Comparison of ENCODE assay signal across 9 cellular contexts in the genomic region with DNA sequence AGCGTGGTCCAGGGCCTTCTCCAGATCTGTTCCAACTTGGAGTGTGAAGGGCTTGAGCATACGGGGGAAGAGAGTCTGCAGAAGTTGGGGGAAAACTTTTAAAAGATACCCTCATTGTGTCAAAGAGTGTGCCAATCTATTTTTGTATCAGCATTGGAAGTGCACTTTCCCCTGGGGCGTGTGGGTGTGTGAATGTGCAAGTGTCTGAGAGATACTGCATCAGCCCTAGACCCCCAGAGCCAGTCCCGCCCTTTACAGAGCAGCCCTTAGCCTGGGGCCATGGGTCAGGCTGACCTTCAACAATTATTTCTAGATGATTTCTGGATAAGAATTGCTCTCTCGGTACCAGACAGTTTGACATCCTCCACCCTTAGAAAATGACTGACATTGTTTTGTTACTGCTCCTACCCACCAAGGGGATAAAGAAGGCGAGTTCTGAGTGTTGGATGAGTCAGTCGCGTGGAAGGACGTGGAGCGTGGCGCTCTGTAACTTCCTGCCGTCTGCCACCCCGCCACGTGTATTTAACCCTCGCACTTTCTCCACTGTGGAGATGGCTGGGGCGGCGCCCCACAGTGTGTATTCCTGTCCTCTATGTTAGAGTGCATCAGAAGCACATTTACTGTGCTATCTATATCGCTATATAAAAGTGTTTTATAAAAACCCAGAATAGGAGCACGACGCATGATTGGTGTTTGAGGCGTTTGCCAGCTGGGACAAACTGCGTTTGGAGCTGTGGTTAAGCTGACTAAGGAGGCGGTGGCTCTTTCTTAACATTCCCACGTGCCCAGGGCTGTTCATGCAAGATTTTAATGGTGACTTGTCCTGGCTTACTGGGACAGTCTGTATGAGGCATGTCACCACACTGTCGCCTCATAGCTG.
A peak's percentile ranks its signal among the peaks of the same experiment; 100 is the strongest.
DNase-seq lines count a peak whose midpoint lies in the region; ATAC-seq and TF ChIP-seq lines count a peak whose summit lies in the region.
"Had no signal": no experiment of that assay in that cellular context is flagged by ENCODE, and none has a peak within 500 bp of the region (broad histone marks: within the 10 kb centered on the region; RNA-seq: fewer than 3 reads in every experiment).

No MANE protein-coding gene starts in this region.

- H3K4me3 ChIP-seq in AG10803 (ENCODE audit: low read length) (no peak overlapping the region), brain microvascular endothelial cell (ENCODE audit: low read depth, low read length) (no peak overlapping the region), mesendoderm (ENCODE audit: low read length) (no peak overlapping the region)
- H3K4me3 ChIP-seq: body of pancreas had no signal

- WGBS in mesendoderm (ENCODE audit: extremely low coverage, insufficient coverage, low lambda C conversion rate): no CpG with 5 or more reads among the region's 25 CpGs

- H3K4ac ChIP-seq in mesendoderm (ENCODE audit: low read depth, low read length): peak overlapping the region; percentile 84

- H3K4me2 ChIP-seq in mesendoderm (ENCODE audit: low read length): no peak overlapping the region

- no peak overlapping the region for H4K5ac ChIP-seq in mesendoderm (ENCODE audit: low read length)

- no peak overlapping the region for H2BK15ac ChIP-seq in mesendoderm (replicated peaks; ENCODE audit: low read depth)

- H3K18ac ChIP-seq in mesendoderm (ENCODE audit: low read length): peak overlapping the region; percentile 13

- H3K27ac ChIP-seq in brain microvascular endothelial cell (no peak overlapping the region), mesendoderm (ENCODE audit: low read depth, low read length) (peak overlapping the region; percentile 91)
- H3K27ac ChIP-seq: body of pancreas had no signal

- DNase-seq in AG10803 (ENCODE audit: low read depth) (peak; percentile 72), HT1080 (ENCODE audit: low read depth) (peak; percentile 20), brain microvascular endothelial cell (peak; percentile 28), mesendoderm (no peak), NOMO-1 treated with dmso at 0.1 percent for 144 hours (lab: John Stamatoyannopoulos, UW; ENCODE audit: unreplicated experiment) (no peak), inferior parietal cortex (ENCODE audit: extremely low spot score) (no peak), SKM-1 (lab: John Stamatoyannopoulos, UW; ENCODE audit: unreplicated experiment) (no peak)

- peak overlapping the region; percentile 94 for H3K56ac ChIP-seq in mesendoderm (ENCODE audit: low read length)

- no peaks in the 10 kb centered on the region for H3K27me3 ChIP-seq in brain microvascular endothelial cell (replicated peaks)
- H3K27me3 ChIP-seq in mesendoderm (ENCODE audit: insufficient read depth, low read length, poor library complexity): no peaks in the 10 kb centered on the region
- H3K27me3 ChIP-seq: body of pancreas had no signal

- peak overlapping the region; percentile 35 for H3K9ac ChIP-seq in mesendoderm (ENCODE audit: low read length)

- peaks cover 22% of the 10 kb centered on the region for H3K4me1 ChIP-seq in mesendoderm (ENCODE audit: control insufficient read depth, low read depth, low read length)

- H3K23ac ChIP-seq in mesendoderm (ENCODE audit: low read length): peak overlapping the region; percentile 67

- no peak overlapping the region for H4K8ac ChIP-seq in mesendoderm (ENCODE audit: low read depth, low read length)

- peak overlapping the region; percentile 96 for H2AK5ac ChIP-seq in mesendoderm (ENCODE audit: low read length)

- peaks cover 25% of the 10 kb centered on the region for H3K36me3 ChIP-seq in brain microvascular endothelial cell (replicated peaks)
- peaks cover 3% of the 10 kb centered on the region for H3K36me3 ChIP-seq in mesendoderm (ENCODE audit: control insufficient read depth, insufficient read depth, low read length)

- H2BK5ac ChIP-seq in mesendoderm (ENCODE audit: low read length): peak overlapping the region; percentile 99

- no peaks in the 10 kb centered on the region for H3K79me1 ChIP-seq in mesendoderm (ENCODE audit: low read length)

- in situ Hi-C loops in brain microvascular endothelial cell (cut with HindIII; ENCODE audit: low pct_ligation_motif_present, low sequenced_read_pairs): no loop called here

- H2BK120ac ChIP-seq in mesendoderm (ENCODE audit: low read depth, low read length): peak overlapping the region; percentile 16

- ATAC-seq in HG02623 (IDR thresholded peaks at IDR 0.05; ENCODE audit: unreplicated experiment): no peak
- ATAC-seq: body of pancreas had no signal

- H3K79me2 ChIP-seq in mesendoderm (ENCODE audit: control insufficient read depth, insufficient read depth, low read length): no peaks in the 10 kb centered on the region

- no peak for TF ChIP-seq CTCF in AG10803 (conservative IDR thresholded peaks at IDR 0.05; ENCODE audit: low read length)
- no peak for TF ChIP-seq CTCF in brain microvascular endothelial cell (IDR thresholded peaks at IDR 0.05; ENCODE audit: low read depth, low read length, missing control alignments)

Comparison
In these comparisons a context has a peak if more than half of its experiments do, and no peak if none do; other contexts are left out.
1. DNase-seq: peak in AG10803 (single experiment), HT1080 (single experiment) and brain microvascular endothelial cell (single experiment); none in mesendoderm (single experiment), NOMO-1 treated with dmso at 0.1 percent for 144 hours (single experiment), inferior parietal cortex (single experiment) and SKM-1 (single experiment).